Comparison of ENCODE assay signal across 9 cellular contexts in genomic region chr9:119963798-119964372, GRCh38.
DNase-seq lines count a peak whose midpoint lies in the region; ATAC-seq and TF ChIP-seq lines count a peak whose summit lies in the region.
"Had no signal": no experiment of that assay in that cellular context is flagged by ENCODE, and none has a peak within 500 bp of the region (broad histone marks: within the 10 kb centered on the region; RNA-seq: fewer than 3 reads in every experiment).

No MANE protein-coding gene starts in this region.

- TF ChIP-seq CTCF in omental fat pad (IDR thresholded peaks at IDR 0.05): no peak

- DNase-seq in ELF-1 (ENCODE audit: low read depth, low spot score): peak; percentile 97
- DNase-seq in NCI-H226: peak; percentile 90
- peak; percentile 80 for DNase-seq in epidermal melanocyte (ENCODE audit: insufficient read length, low spot score)
- DNase-seq in omental fat pad (ENCODE audit: low spot score): no peak
- DNase-seq in stimulated activated CD4-positive, alpha-beta T cell treated with anti-CD3 and anti-CD28 coated beads, Interleukin-2, amount 100 ng/mL, for 48 hours: no peak
- no peak for DNase-seq in germinal center (ENCODE audit: low spot score)
- no peak for DNase-seq in effector CD4-positive, alpha-beta T cell
- DNase-seq: KG1 had no signal

- peak; percentile 75 for ATAC-seq in omental fat pad (ENCODE audit: low FRiP score)
- ATAC-seq in GM18511 (IDR thresholded peaks at IDR 0.05; ENCODE audit: unreplicated experiment): no peak

Comparison
In these comparisons a context has a peak if more than half of its experiments do, and no peak if none do; other contexts are left out.
1. DNase-seq: peak in ELF-1 (single experiment), NCI-H226 (single experiment) and epidermal melanocyte (single experiment); none in omental fat pad (single experiment), stimulated activated CD4-positive, alpha-beta T cell treated with anti-CD3 and anti-CD28 coated beads, Interleukin-2, amount 100 ng/mL, for 48 hours (0 of 2), germinal center (single experiment) and effector CD4-positive, alpha-beta T cell (single experiment).